ENCODE assay signal across 9 cellular contexts in the genomic region with DNA sequence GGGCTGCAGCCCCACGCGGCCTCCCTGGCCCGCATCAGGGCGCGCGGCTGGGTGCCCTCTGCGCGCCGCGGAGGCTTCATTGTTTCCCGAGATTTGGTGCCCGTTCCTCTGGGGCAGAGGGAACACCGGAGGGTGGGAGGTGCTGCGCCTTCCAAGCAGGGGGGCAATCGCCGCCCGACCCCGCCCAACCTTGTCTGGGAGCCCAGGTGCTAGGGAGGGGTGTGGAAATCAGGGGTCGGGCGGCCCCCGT. TPM values are rescaled to one million over a fixed set of nuclear protein-coding genes. Genes with fewer than 3 reads are reported as not detected.
DNase-seq lines count a peak whose midpoint lies in the region; ATAC-seq and TF ChIP-seq lines count a peak whose summit lies in the region.
"Had no signal": no experiment of that assay in that cellular context is flagged by ENCODE, and none has a peak within 500 bp of the region (broad histone marks: within the 10 kb centered on the region; RNA-seq: fewer than 3 reads in every experiment).

No MANE protein-coding gene starts in this region.

- intact Hi-C loops in Right ventricle myocardium superior (cut with DNase I), result loop anchor here (10.0 kb wide), 2 partner anchors 141 to 469 kb away; no protein-coding TSS in a partner anchor
- intact Hi-C loops in Right ventricle myocardium inferior (cut with DNase I), result loop anchor here (2.0 to 10.0 kb wide), 4 partner anchors 61 to 552 kb away; no protein-coding TSS in a partner anchor
- intact Hi-C loops in aorta (cut with DNase I), result loop anchor here (5.0 to 10.0 kb wide), 6 partner anchors 129 to 949 kb away; no protein-coding TSS in a partner anchor

- no peak overlapping the region for H3K27ac Mint-ChIP-seq in central memory CD8-positive, alpha-beta T cell (ENCODE audit: low read depth)

- no peaks in the 10 kb centered on the region for H3K27me3 ChIP-seq in lung (ENCODE audit: control insufficient read depth, insufficient read depth)
- H3K27me3 ChIP-seq in aorta (ENCODE audit: control insufficient read depth in 1 of 2, insufficient read depth in 2 of 2, low read length in 1 of 2), result no peaks in the 10 kb centered on the region

- H3K36me3 ChIP-seq in lung (ENCODE audit: control insufficient read depth in 2 of 2, insufficient read depth in 2 of 2, low read length in 2 of 2), result no peaks in the 10 kb centered on the region
- no peaks in the 10 kb centered on the region for H3K36me3 ChIP-seq in aorta (ENCODE audit: control insufficient read depth in 1 of 2, insufficient read depth in 2 of 2, low read length in 1 of 2)

- H3K4me1 ChIP-seq in lung (ENCODE audit: control insufficient read depth in 2 of 2, insufficient read depth in 2 of 2, low read length in 2 of 2) (peaks cover 0 to 4% of the 10 kb centered on the region in 2 donors), aorta (ENCODE audit: control insufficient read depth in 1 of 2, insufficient read depth in 2 of 2, low read length in 2 of 2) (peaks cover 0 to 3% of the 10 kb centered on the region in 2 donors)

- no peaks in the 10 kb centered on the region for H3K36me3 Mint-ChIP-seq in central memory CD8-positive, alpha-beta T cell (ENCODE audit: insufficient read depth)
- H3K36me3 Mint-ChIP-seq: IgD-negative memory B cell had no signal

- ATAC-seq in Right ventricle myocardium superior (ENCODE audit: poor library complexity) (peak; percentile 19), Right ventricle myocardium inferior (no peak), lung (ENCODE audit: insufficient read depth, low FRiP score) (no peak), aorta (ENCODE audit: low FRiP score) (no peak)
- ATAC-seq in central memory CD8-positive, alpha-beta T cell (replicated peaks; ENCODE audit: extremely low read depth, poor library complexity, severe bottlenecking), result no peak

- TF ChIP-seq CTCF in lung (IDR thresholded peaks at IDR 0.05; ENCODE audit: control extremely low read depth, extremely low read depth), result no peak

- H3K27ac ChIP-seq in lung (ENCODE audit: low read depth in 1 of 2, low read length in 1 of 2) (peak overlapping the region; percentile 86 to 94), aorta (ENCODE audit: low read depth in 1 of 2, low read length in 2 of 2) (peak overlapping the region; percentile 36 to 71)

- no peaks in the 10 kb centered on the region for H3K9me3 ChIP-seq in lung (ENCODE audit: control insufficient read depth in 2 of 2, insufficient read depth in 1 of 2, low read length in 1 of 2)
- H3K9me3 ChIP-seq in aorta (ENCODE audit: control insufficient read depth, low read length), result no peaks in the 10 kb centered on the region

- H3K4me1 Mint-ChIP-seq in central memory CD8-positive, alpha-beta T cell, result peaks cover 15% of the 10 kb centered on the region

- peaks cover 84% of the 10 kb centered on the region for H3K27me3 Mint-ChIP-seq in central memory CD8-positive, alpha-beta T cell

- peak overlapping the region; percentile 51 for H3K4me3 Mint-ChIP-seq in central memory CD8-positive, alpha-beta T cell

- no peaks in the 10 kb centered on the region for H3K9me3 Mint-ChIP-seq in central memory CD8-positive, alpha-beta T cell

- H3K4me3 ChIP-seq in lung, result peak overlapping the region; percentile 72
- peak overlapping the region; percentile 61 to 65 for H3K4me3 ChIP-seq in aorta (ENCODE audit: low read length in 2 of 2)

- in situ Hi-C loops in KBM-7 (cut with MboI; ENCODE audit: low pct_unique_long_range_greater_than_20kb, low sequenced_read_pairs), result loop anchor here (25.0 kb wide), 1 partner anchor 1302 kb away; no protein-coding TSS in a partner anchor

- WGBS in lung, 2 donors, result 0% methylated on average over 21 of the region's 21 CpGs
- WGBS in aorta, 2 donors, result 0 to 4% methylated on average over 7 to 21 of the region's 21 CpGs

- no peak for DNase-seq in Right ventricle myocardium superior
- no peak for DNase-seq in Right ventricle myocardium inferior (ENCODE audit: missing footprints)
- no peak for DNase-seq in central memory CD8-positive, alpha-beta T cell (ENCODE audit: low spot score in 2 of 2)
- DNase-seq in lung (ENCODE audit: low spot score), result no peak
- DNase-seq in aorta, result no peak
- no peak for DNase-seq in islet precursor cell
- DNase-seq in KBM-7, result no peak
- DNase-seq in activated CD4-positive, alpha-beta T cell treated with anti-CD3 and anti-CD28 coated beads, Interleukin-2, amount 50 U/mL, for 48 hours, result no peak

RNA-seq across cellular contexts. Expression of gene NRP1, which starts 1.0 kb away (rescaled TPM):
- total RNA-seq in Right ventricle myocardium superior, result 159 TPM
- total RNA-seq in Right ventricle myocardium inferior, result 175 TPM
- total RNA-seq in lung, result 100 to 1,000 TPM in 1 of 2 donors, 10 to 100 TPM in 1; 95.8 to 188 TPM
- 10 to 100 TPM; 18.5 to 47.6 TPM for polyA plus RNA-seq in lung
- 100 to 1,000 TPM; 111 to 221 TPM for total RNA-seq in aorta
- 10 to 100 TPM; 19.2 to 52.9 TPM for polyA plus RNA-seq in aorta
- polyA plus RNA-seq: IgD-negative memory B cell had no signal
